Comparison of ENCODE assay signal across 21 cellular contexts in the genomic region with DNA sequence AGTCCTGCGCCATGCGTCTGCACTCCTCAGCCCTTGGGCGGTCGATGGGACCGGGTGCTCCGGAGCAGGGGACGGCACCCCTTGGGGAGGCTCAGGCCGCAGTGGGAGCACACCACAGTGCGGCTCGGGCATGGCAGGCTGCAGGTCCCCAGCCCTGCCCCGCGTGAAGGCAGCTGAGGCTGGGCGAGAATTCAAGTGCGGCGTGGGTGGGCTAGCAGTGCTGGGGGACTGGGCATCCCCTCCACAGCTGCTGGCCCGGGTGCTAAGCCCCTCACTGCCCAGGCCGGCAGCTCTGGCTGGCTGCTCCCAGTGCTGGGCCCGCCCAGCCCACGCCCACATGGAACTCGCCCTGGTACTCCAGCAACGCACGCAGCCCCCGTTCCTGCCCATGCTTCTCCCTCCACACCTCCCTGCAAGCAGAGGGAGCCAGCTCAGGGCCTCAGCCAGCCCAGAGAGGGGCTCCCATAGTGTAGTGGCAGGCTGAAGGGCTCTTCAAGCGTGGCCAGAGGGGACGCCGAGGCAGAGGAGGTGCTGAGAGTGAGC.
"Had no signal": no experiment of that assay in that cellular context is flagged by ENCODE, and none has a peak within 500 bp of the region (broad histone marks: within the 10 kb centered on the region; RNA-seq: fewer than 3 reads in every experiment).

No MANE protein-coding gene starts in this region.

- H2AFZ ChIP-seq: hepatocyte had no signal

- H3K27ac ChIP-seq: coronary artery, foreskin keratinocyte, hepatocyte, neutrophil, ovary, stomach, uterus had no signal

- H3K4me2 ChIP-seq: hepatocyte had no signal

- H3K4me3 ChIP-seq: coronary artery, hepatocyte, ovary, stomach, uterus had no signal

- H3K27me3 ChIP-seq: foreskin keratinocyte, hepatocyte, neutrophil, ovary, stomach, uterus had no signal

- H3K36me3 ChIP-seq: neutrophil, ovary, stomach, uterus had no signal

- H3K4me1 ChIP-seq: foreskin keratinocyte, stomach, uterus had no signal

- DNase-seq: effector CD4-positive, alpha-beta T cell; endodermal cell; erythroblast; foreskin keratinocyte; left colon; left ventricle myocardium superior; mesendoderm; naive thymus-derived CD4-positive, alpha-beta T cell; nephron progenitor cell; ovary; small intestine; stimulated activated CD4-positive, alpha-beta T cell treated with anti-CD3 and anti-CD28 coated beads, Interleukin-2, amount 100 ng/mL, for 48 hours; stimulated activated CD8-positive, alpha-beta memory T cell treated with anti-CD3 and anti-CD28 coated beads, Interleukin-4, amount 100 ng/mL, for 48 hours; stomach; substantia nigra; uterus had no signal

- ATAC-seq: foreskin keratinocyte; left colon; left ventricle myocardium superior; naive thymus-derived CD4-positive, alpha-beta T cell; right cardiac atrium; stimulated activated effector memory CD8-positive, alpha-beta T cell treated with anti-CD3 and anti-CD28 coated beads, Interleukin-12 subunit alpha, Interleukin-12 subunit beta, amount 100 ng/mL, for 72 hours had no signal

- H3K9me3 ChIP-seq: neutrophil, uterus had no signal
